21 cellular contexts compared by ENCODE assay signal in the genomic region with DNA sequence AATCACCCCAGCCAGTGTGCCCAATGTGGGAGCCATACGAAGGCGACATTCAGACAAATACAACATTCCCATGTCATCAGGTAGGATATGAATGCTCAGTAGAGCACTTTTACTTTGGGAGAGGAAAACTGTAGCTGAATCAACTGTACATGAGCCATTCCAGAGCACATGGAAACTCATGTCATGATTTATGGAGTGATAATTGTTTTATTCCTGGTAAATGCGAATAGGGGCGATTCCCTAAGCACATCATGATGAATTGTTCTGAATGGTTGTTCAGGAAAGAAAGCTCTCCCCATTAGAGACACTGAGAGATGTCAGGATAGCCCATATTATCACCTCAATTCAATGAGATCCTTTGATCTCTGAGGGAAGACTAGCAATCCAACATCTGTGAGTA.
"Had no signal": no experiment of that assay in that cellular context is flagged by ENCODE, and none has a peak within 500 bp of the region (broad histone marks: within the 10 kb centered on the region; RNA-seq: fewer than 3 reads in every experiment).

No MANE protein-coding gene starts in this region.

- H3K9me3 Mint-ChIP-seq: activated CD4-positive, alpha-beta T cell treated with anti-CD3 and anti-CD28 coated beads, Interleukin-2, amount 10 ng/mL, durations not matched to agents 24 days and 14 days; activated CD8-positive, alpha-beta T cell treated with anti-CD3 and anti-CD28 coated beads for 36 hours; activated naive CD8-positive, alpha-beta T cell treated with anti-CD3 and anti-CD28 coated beads, Interleukin-2, amount 50 U/mL, for 24 hours; dendritic cell treated with granulocyte-macrophage colony-stimulating factor and Interleukin-4, amounts not matched to agents 40 ng/mL and 50 ng/mL, for 4 days; stimulated activated effector memory CD8-positive, alpha-beta T cell treated with anti-CD3 and anti-CD28 coated beads, Interleukin-12 subunit alpha, Interleukin-12 subunit beta, amount 100 ng/mL, for 72 hours; stimulated activated naive CD8-positive, alpha-beta T cell treated with anti-CD3 and anti-CD28 coated beads, Interleukin-15, amount 100 ng/mL, for 72 hours had no signal

- H3K4me1 Mint-ChIP-seq: activated CD4-positive, alpha-beta T cell treated with anti-CD3 and anti-CD28 coated beads, Interleukin-2, amount 10 ng/mL, durations not matched to agents 24 days and 14 days; activated CD8-positive, alpha-beta memory T cell treated with anti-CD3 and anti-CD28 coated beads, Interleukin-2, amount 10 ng/mL, durations not matched to agents 7 days and 5 days; activated naive CD8-positive, alpha-beta T cell treated with anti-CD3 and anti-CD28 coated beads, Interleukin-2, amount 50 U/mL, for 24 hours; stimulated activated effector memory CD8-positive, alpha-beta T cell treated with anti-CD3 and anti-CD28 coated beads, Interleukin-12 subunit alpha, Interleukin-12 subunit beta, amount 100 ng/mL, for 72 hours; stimulated activated naive CD8-positive, alpha-beta T cell treated with anti-CD3 and anti-CD28 coated beads, Interleukin-15, amount 100 ng/mL, for 72 hours had no signal

- H3K27ac Mint-ChIP-seq: activated CD4-positive, alpha-beta T cell treated with anti-CD3 and anti-CD28 coated beads, Interleukin-2, amount 10 ng/mL, durations not matched to agents 24 days and 14 days; activated CD8-positive, alpha-beta memory T cell treated with anti-CD3 and anti-CD28 coated beads, Interleukin-2, amount 10 ng/mL, durations not matched to agents 7 days and 5 days; activated CD8-positive, alpha-beta T cell treated with anti-CD3 and anti-CD28 coated beads for 36 hours; activated naive CD8-positive, alpha-beta T cell treated with anti-CD3 and anti-CD28 coated beads, Interleukin-2, amount 50 U/mL, for 24 hours; dendritic cell treated with granulocyte-macrophage colony-stimulating factor and Interleukin-4, amounts not matched to agents 40 ng/mL and 50 ng/mL, for 4 days; stimulated activated effector memory CD8-positive, alpha-beta T cell treated with anti-CD3 and anti-CD28 coated beads, Interleukin-12 subunit alpha, Interleukin-12 subunit beta, amount 100 ng/mL, for 72 hours had no signal

- H3K4me1 ChIP-seq: foreskin keratinocyte, parathyroid adenoma, tibial artery had no signal

- H3K4me3 Mint-ChIP-seq: activated CD4-positive, alpha-beta T cell treated with anti-CD3 and anti-CD28 coated beads, Interleukin-2, amount 10 ng/mL, durations not matched to agents 24 days and 14 days; activated CD8-positive, alpha-beta memory T cell treated with anti-CD3 and anti-CD28 coated beads, Interleukin-2, amount 10 ng/mL, durations not matched to agents 7 days and 5 days; activated CD8-positive, alpha-beta T cell treated with anti-CD3 and anti-CD28 coated beads for 36 hours; activated naive CD8-positive, alpha-beta T cell treated with anti-CD3 and anti-CD28 coated beads, Interleukin-2, amount 50 U/mL, for 24 hours; dendritic cell treated with granulocyte-macrophage colony-stimulating factor and Interleukin-4, amounts not matched to agents 40 ng/mL and 50 ng/mL, for 4 days; stimulated activated effector memory CD8-positive, alpha-beta T cell treated with anti-CD3 and anti-CD28 coated beads, Interleukin-12 subunit alpha, Interleukin-12 subunit beta, amount 100 ng/mL, for 72 hours; stimulated activated naive CD8-positive, alpha-beta T cell treated with anti-CD3 and anti-CD28 coated beads, Interleukin-15, amount 100 ng/mL, for 72 hours had no signal

- H3K27me3 Mint-ChIP-seq: dendritic cell treated with granulocyte-macrophage colony-stimulating factor and Interleukin-4, amounts not matched to agents 40 ng/mL and 50 ng/mL, for 4 days; stimulated activated naive CD8-positive, alpha-beta T cell treated with anti-CD3 and anti-CD28 coated beads, Interleukin-15, amount 100 ng/mL, for 72 hours had no signal

- H3K36me3 Mint-ChIP-seq: activated CD8-positive, alpha-beta memory T cell treated with anti-CD3 and anti-CD28 coated beads, Interleukin-2, amount 10 ng/mL, durations not matched to agents 7 days and 5 days; stimulated activated effector memory CD8-positive, alpha-beta T cell treated with anti-CD3 and anti-CD28 coated beads, Interleukin-12 subunit alpha, Interleukin-12 subunit beta, amount 100 ng/mL, for 72 hours had no signal

- H3K4me3 ChIP-seq: right lobe of liver, tibial artery had no signal

- ATAC-seq: activated CD4-positive, CD25-positive, alpha-beta regulatory T cell treated with anti-CD3 and anti-CD28 coated beads, Interleukin-2, amount 50 U/mL, for 24 hours; activated CD8-positive, alpha-beta memory T cell treated with anti-CD3 and anti-CD28 coated beads, Interleukin-2, amount 10 ng/mL, durations not matched to agents 7 days and 5 days; activated CD8-positive, alpha-beta T cell treated with anti-CD3 and anti-CD28 coated beads for 36 hours; activated naive CD8-positive, alpha-beta T cell treated with anti-CD3 and anti-CD28 coated beads, Interleukin-2, amount 50 U/mL, for 24 hours; foreskin keratinocyte; right lobe of liver; stimulated activated effector memory CD8-positive, alpha-beta T cell treated with anti-CD3 and anti-CD28 coated beads, Interleukin-12 subunit alpha, Interleukin-12 subunit beta, amount 100 ng/mL, for 72 hours; stimulated activated naive CD8-positive, alpha-beta T cell treated with anti-CD3 and anti-CD28 coated beads, Interleukin-15, amount 100 ng/mL, for 72 hours had no signal

- H3K27ac ChIP-seq: foreskin keratinocyte, parathyroid adenoma, right lobe of liver, tibial artery had no signal

- H3K36me3 ChIP-seq: right lobe of liver, tibial artery had no signal

- H3K9me3 ChIP-seq: right lobe of liver, tibial artery had no signal

- DNase-seq: activated CD4-positive, alpha-beta T cell treated with anti-CD3 and anti-CD28 coated beads, Interleukin-2, amount 10 ng/mL, durations not matched to agents 24 days and 14 days; activated CD8-positive, alpha-beta memory T cell treated with anti-CD3 and anti-CD28 coated beads, Interleukin-2, amount 10 ng/mL, durations not matched to agents 7 days and 5 days; activated CD8-positive, alpha-beta T cell treated with anti-CD3 and anti-CD28 coated beads for 36 hours; activated gamma-delta T cell; activated naive CD4-positive, alpha-beta T cell treated with anti-CD3 and anti-CD28 coated beads, Interleukin-2, amount 50 U/mL, for 16 hours; activated naive CD8-positive, alpha-beta T cell treated with anti-CD3 and anti-CD28 coated beads, Interleukin-2, amount 50 U/mL, for 24 hours; activated T-cell treated with anti-CD3 and anti-CD28 coated beads for 4 hours; effector CD4-positive, alpha-beta T cell; erythroblast; foreskin keratinocyte; hypothalamus; nucleus accumbens; right lobe of liver; small intestine; stimulated activated CD4-positive, alpha-beta T cell treated with anti-CD3 and anti-CD28 coated beads, Interleukin-2, amount 100 ng/mL, for 24 hours; stimulated activated naive CD8-positive, alpha-beta T cell treated with anti-CD3 and anti-CD28 coated beads, Interleukin-15, amount 100 ng/mL, for 72 hours; tibial artery had no signal
